ENCODE assay signal across 1 cellular context in the genomic region with DNA sequence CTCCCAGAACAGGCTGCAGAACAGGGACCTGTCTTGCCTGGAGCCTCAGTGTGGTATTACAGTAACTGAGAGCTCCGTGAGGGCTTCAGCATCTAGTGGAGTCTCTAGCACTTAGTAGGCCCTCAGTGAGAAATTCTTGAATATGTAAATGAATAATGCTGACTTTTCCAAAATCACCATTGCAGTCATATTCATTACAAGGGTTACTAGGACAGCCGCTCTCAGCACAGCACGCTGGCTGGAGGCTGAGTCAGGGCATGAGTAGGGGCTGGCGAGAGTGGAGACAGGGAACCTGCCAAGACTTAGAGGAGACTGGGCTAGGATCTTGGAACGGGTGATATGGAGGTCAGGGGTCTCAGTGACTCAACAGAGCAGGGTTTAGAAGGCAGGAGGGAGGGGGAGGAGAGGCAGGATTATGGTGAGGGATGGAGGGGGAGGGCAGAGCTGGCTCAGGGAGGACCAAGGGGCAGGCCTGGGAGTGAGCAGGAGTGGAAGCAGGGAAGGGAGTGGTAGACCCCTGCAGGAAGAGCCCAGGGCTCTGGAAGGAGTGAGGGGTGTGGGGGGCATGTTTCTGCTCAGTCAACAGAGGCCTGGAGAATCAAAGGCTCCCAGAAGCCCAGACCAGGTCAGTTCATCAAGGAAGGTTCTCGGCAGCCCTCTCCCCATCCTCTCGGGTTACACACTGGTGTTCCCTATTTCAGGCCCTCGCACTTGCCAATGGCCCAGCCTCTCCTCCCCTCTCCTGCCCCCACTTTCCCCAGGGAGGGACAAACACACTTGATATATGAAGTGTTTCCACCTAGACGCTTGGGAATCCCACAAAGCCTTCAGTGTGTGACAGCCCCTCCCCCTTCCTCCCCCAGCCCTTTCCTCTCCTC.
TF ChIP-seq lines count a peak whose summit lies in the region.

No MANE protein-coding gene starts in this region.

TF ChIP-seq in HEK293, 187 proteins besides CTCF, POLR2A, EP300 and RAD21 (continued from another document):
- TF ChIP-seq, protein P1, sequence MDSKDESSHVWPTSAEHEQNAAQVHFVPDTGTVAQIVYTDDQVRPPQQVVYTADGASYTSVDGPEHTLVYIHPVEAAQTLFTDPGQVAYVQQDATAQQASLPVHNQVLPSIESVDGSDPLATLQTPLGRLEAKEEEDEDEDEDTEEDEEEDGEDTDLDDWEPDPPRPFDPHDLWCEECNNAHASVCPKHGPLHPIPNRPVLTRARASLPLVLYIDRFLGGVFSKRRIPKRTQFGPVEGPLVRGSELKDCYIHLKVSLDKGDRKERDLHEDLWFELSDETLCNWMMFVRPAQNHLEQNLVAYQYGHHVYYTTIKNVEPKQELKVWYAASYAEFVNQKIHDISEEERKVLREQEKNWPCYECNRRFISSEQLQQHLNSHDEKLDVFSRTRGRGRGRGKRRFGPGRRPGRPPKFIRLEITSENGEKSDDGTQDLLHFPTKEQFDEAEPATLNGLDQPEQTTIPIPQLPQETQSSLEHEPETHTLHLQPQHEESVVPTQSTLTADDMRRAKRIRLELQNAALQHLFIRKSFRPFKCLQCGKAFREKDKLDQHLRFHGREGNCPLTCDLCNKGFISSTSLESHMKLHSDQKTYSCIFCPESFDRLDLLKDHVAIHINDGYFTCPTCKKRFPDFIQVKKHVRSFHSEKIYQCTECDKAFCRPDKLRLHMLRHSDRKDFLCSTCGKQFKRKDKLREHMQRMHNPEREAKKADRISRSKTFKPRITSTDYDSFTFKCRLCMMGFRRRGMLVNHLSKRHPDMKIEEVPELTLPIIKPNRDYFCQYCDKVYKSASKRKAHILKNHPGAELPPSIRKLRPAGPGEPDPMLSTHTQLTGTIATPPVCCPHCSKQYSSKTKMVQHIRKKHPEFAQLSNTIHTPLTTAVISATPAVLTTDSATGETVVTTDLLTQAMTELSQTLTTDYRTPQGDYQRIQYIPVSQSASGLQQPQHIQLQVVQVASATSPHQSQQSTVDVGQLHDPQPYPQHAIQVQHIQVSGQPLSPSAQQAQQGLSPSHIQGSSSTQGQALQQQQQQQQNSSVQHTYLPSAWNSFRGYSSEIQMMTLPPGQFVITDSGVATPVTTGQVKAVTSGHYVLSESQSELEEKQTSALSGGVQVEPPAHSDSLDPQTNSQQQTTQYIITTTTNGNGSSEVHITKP (tag by site-specific recombination; IDR thresholded peaks at IDR 0.05): peak; percentile 57
- TF ChIP-seq, protein P2, sequence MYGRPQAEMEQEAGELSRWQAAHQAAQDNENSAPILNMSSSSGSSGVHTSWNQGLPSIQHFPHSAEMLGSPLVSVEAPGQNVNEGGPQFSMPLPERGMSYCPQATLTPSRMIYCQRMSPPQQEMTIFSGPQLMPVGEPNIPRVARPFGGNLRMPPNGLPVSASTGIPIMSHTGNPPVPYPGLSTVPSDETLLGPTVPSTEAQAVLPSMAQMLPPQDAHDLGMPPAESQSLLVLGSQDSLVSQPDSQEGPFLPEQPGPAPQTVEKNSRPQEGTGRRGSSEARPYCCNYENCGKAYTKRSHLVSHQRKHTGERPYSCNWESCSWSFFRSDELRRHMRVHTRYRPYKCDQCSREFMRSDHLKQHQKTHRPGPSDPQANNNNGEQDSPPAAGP (tag by site-specific recombination; IDR thresholded peaks at IDR 0.05): peak; percentile 70
- TF ChIP-seq ZBTB20 (tag by site-specific recombination; IDR thresholded peaks at IDR 0.05): peak; percentile 46; the same call in 1 of the 2 replicates
- no peak for TF ChIP-seq ZNF2 (tag by site-specific recombination; IDR thresholded peaks at IDR 0.05)
- TF ChIP-seq ZNF112 (tag by site-specific recombination; IDR thresholded peaks at IDR 0.05): no peak
- TF ChIP-seq SP3 (tag by site-specific recombination; IDR thresholded peaks at IDR 0.05): no peak
- TF ChIP-seq ZNF658 (tag by site-specific recombination; IDR thresholded peaks at IDR 0.05): no peak
- no peak for TF ChIP-seq OVOL3 (tag by site-specific recombination; IDR thresholded peaks at IDR 0.05)
- 0 out of 2 replicates have a peak, but pooled peaks have one; percentile 15 for TF ChIP-seq ZIC2 (tag by site-specific recombination; IDR thresholded peaks at IDR 0.05)
- no peak for TF ChIP-seq ZNF37A (tag by site-specific recombination; IDR thresholded peaks at IDR 0.05)
- TF ChIP-seq, protein P3, sequence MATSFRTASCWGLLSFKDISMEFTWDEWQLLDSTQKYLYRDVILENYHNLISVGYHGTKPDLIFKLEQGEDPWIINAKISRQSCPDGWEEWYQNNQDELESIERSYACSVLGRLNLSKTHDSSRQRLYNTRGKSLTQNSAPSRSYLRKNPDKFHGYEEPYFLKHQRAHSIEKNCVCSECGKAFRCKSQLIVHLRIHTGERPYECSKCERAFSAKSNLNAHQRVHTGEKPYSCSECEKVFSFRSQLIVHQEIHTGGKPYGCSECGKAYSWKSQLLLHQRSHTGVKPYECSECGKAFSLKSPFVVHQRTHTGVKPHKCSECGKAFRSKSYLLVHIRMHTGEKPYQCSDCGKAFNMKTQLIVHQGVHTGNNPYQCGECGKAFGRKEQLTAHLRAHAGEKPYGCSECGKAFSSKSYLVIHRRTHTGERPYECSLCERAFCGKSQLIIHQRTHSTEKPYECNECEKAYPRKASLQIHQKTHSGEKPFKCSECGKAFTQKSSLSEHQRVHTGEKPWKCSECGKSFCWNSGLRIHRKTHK (tag by site-specific recombination; IDR thresholded peaks at IDR 0.05): no peak
